Comparison of ENCODE assay signal across 15 cellular contexts in the genomic region with DNA sequence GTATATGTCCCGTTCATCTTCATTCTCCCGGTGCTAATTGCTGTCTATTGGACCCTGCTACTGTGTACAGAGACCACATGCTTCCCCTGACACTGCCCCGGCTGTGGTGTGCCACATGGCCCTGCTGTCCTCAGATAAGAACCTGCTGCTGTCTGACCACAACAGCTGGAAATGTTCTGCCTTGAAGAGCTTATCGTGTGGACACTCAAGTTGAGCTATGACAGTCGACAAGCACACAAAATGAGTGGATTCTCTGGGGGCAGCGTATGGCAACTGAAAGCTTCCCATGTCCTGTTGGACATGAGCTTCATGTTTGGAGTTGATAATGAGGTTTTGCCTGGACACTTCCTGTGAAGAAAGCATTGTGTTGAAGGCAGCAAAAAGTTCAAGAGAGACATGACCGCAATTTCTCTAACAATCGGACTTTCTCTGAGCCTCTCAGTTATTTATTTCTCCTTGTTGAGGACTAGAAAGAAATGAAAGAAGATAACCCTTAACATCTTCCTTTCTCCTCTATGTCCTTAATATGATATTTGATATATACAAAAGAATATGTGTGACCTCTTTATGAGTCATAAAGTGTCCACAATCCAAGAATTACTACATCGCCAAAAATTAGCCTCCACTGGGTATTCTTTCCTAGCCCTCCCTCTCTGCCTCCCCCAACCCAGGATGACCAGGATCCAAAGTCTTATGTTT.
DNase-seq lines count a peak whose midpoint lies in the region; ATAC-seq, FAIRE-seq and TF ChIP-seq lines count a peak whose summit lies in the region.
"Had no signal": no experiment of that assay in that cellular context is flagged by ENCODE, and none has a peak within 500 bp of the region (broad histone marks: within the 10 kb centered on the region; RNA-seq: fewer than 3 reads in every experiment).

No MANE protein-coding gene starts in this region.

- no peaks in the 10 kb centered on the region for H3K36me3 ChIP-seq in liver (ENCODE audit: control insufficient read depth in 4 of 4, insufficient read depth in 3 of 4, low read depth in 1 of 4, low read length in 3 of 4)
- no peaks in the 10 kb centered on the region for H3K36me3 ChIP-seq in HepG2 (replicated peaks in 1 of 2; ENCODE audit: control insufficient read depth in 1 of 2, insufficient read depth in 2 of 2, low read length in 2 of 2)
- no peaks in the 10 kb centered on the region for H3K36me3 ChIP-seq in brain microvascular endothelial cell (replicated peaks)
- H3K36me3 ChIP-seq in kidney (ENCODE audit: control insufficient read depth in 1 of 2, insufficient read depth in 2 of 2, low read length in 2 of 2), result no peaks in the 10 kb centered on the region
- H3K36me3 ChIP-seq in tibial nerve, result no peaks in the 10 kb centered on the region
- H3K36me3 ChIP-seq: esophagus squamous epithelium had no signal

- H2AFZ ChIP-seq in HepG2 (ENCODE audit: low read length), result no peak overlapping the region

- intact Hi-C loops in HepG2 (cut with micrococcal nuclease; ENCODE audit: unreplicated experiment) (no loop called here), kidney (cut with DNase I) (no loop called here)

- FAIRE-seq in HepG2 (lab: Jason Lieb, UNC) (no peak), kidney (lab: Jason Lieb, UNC) (no peak), urothelium cell line (lab: Jason Lieb, UNC) (peak; percentile 37)
- FAIRE-seq: colon, keratinocyte had no signal

- no peak overlapping the region for H3K9ac ChIP-seq in liver (ENCODE audit: low read depth in 1 of 2, low read length in 2 of 2)
- no peak overlapping the region for H3K9ac ChIP-seq in HepG2 (ENCODE audit: insufficient read depth, low read depth, low read length)
- H3K9ac ChIP-seq in kidney (ENCODE audit: low read length in 2 of 2), result no peak overlapping the region

- BruUV-seq in HepG2 (replicated peaks; lab: Mats Ljungman, UMichigan), result no TSS peak

- in situ Hi-C loops in HepG2 (cut with HindIII; ENCODE audit: extremely low pct_ligation_motif_present, low pct_unique_long_range_greater_than_20kb), result no loop called here
- in situ Hi-C loops in brain microvascular endothelial cell (cut with HindIII; ENCODE audit: low pct_ligation_motif_present, low sequenced_read_pairs), result no loop called here

- no peak for TF ChIP-seq EP300 in HepG2 (IDR thresholded peaks at IDR 0.05; ENCODE audit: low read depth in 2 of 2, low read length in 2 of 2)
- no peak for TF ChIP-seq EP300 in HepG2 (CRISPR knock-in tag; IDR thresholded peaks at IDR 0.05; ENCODE audit: borderline replicate concordance)
- TF ChIP-seq EP300 in tibial nerve (IDR thresholded peaks at IDR 0.05), result no peak

- POLR2A ChIA-PET in HepG2 (lab: Yijun Ruan, JAX), result no interaction called here

- H3K4me1 ChIP-seq in liver (ENCODE audit: control insufficient read depth in 4 of 4, insufficient read depth in 4 of 4, low read length in 3 of 4), result no peaks in the 10 kb centered on the region
- no peaks in the 10 kb centered on the region for H3K4me1 ChIP-seq in HepG2 (ENCODE audit: insufficient read depth, low read length)
- H3K4me1 ChIP-seq in kidney (ENCODE audit: control insufficient read depth in 1 of 2, insufficient read depth in 1 of 2, low read depth in 1 of 2, low read length in 2 of 2), result no peaks in the 10 kb centered on the region
- no peaks in the 10 kb centered on the region for H3K4me1 ChIP-seq in tibial nerve
- H3K4me1 ChIP-seq: esophagus squamous epithelium had no signal

- H3K4me3 ChIP-seq in liver (ENCODE audit: low read depth in 1 of 3, low read length in 3 of 3) (no peak overlapping the region), HepG2 (replicated peaks in 1 of 3; ENCODE audit: insufficient read depth in 1 of 3, low read depth in 2 of 3, low read length in 3 of 3) (no peak overlapping the region), brain microvascular endothelial cell (ENCODE audit: low read depth, low read length) (no peak overlapping the region), kidney (ENCODE audit: low read length in 2 of 2) (no peak overlapping the region), tibial nerve (no peak overlapping the region)
- H3K4me3 ChIP-seq: esophagus squamous epithelium had no signal

- H3K79me2 ChIP-seq in HepG2 (ENCODE audit: insufficient read depth, low read length), result no peaks in the 10 kb centered on the region

- 58% methylated on average over 9 of the region's 9 CpGs for WGBS in liver
- 17% methylated on average over 8 of the region's 9 CpGs for WGBS in HepG2 (ENCODE audit: low lambda C conversion rate)
- 64% methylated on average over 9 of the region's 9 CpGs for WGBS in tibial nerve, 2 donors

- TF ChIP-seq RAD21 in liver (IDR thresholded peaks at IDR 0.05), result peak in 1 of 2 donors; percentile 8
- TF ChIP-seq RAD21 in HepG2 (CRISPR knock-in tag; IDR thresholded peaks at IDR 0.05), result no peak

- ATAC-seq in HepG2 (no peak; the same call in 2 of the 3 replicates), GM21723 (IDR thresholded peaks at IDR 0.05; ENCODE audit: unreplicated experiment) (no peak), GM21717 (IDR thresholded peaks at IDR 0.05; ENCODE audit: unreplicated experiment) (no peak)
- ATAC-seq: Panc1 had no signal

- no peak for TF ChIP-seq POLR2A in HepG2 (IDR thresholded peaks at IDR 0.05; ENCODE audit: insufficient read depth in 1 of 2, low read depth in 2 of 2, low read length in 2 of 2)
- TF ChIP-seq POLR2A in tibial nerve (IDR thresholded peaks at IDR 0.05), result no peak

- H3K9me3 ChIP-seq in liver (ENCODE audit: control insufficient read depth in 4 of 4, low read length in 3 of 4) (no peaks in the 10 kb centered on the region), HepG2 (ENCODE audit: low read length) (no peaks in the 10 kb centered on the region), kidney (ENCODE audit: control insufficient read depth in 1 of 2, low read length in 2 of 2) (no peaks in the 10 kb centered on the region), tibial nerve (no peaks in the 10 kb centered on the region)
- H3K9me3 ChIP-seq: esophagus squamous epithelium had no signal

- H3K27ac ChIP-seq in liver (ENCODE audit: low read depth in 1 of 2, low read length in 2 of 2) (no peak overlapping the region), HepG2 (ENCODE audit: extremely low read length, insufficient read depth, low read length) (no peak overlapping the region), brain microvascular endothelial cell (no peak overlapping the region), kidney (ENCODE audit: low read depth in 2 of 2, low read length in 2 of 2) (no peak overlapping the region), tibial nerve (no peak overlapping the region)

- no peaks in the 10 kb centered on the region for H4K20me1 ChIP-seq in HepG2 (ENCODE audit: insufficient read depth, low read length)

- H3K4me2 ChIP-seq in HepG2 (ENCODE audit: low read depth, low read length), result no peak overlapping the region

- CTCF ChIA-PET in HepG2 (lab: Yijun Ruan, JAX; ENCODE audit: low intra/inter-chr PET ratio, low total read pairs), result no interaction called here

- TF ChIP-seq CTCF in liver (IDR thresholded peaks at IDR 0.05; ENCODE audit: low read depth, low read length, missing input control), result no peak
- TF ChIP-seq CTCF in HepG2 (CRISPR knock-in tag; IDR thresholded peaks at IDR 0.05), result no peak
- TF ChIP-seq CTCF in brain microvascular endothelial cell (IDR thresholded peaks at IDR 0.05; ENCODE audit: low read depth, low read length, missing control alignments), result no peak
- no peak for TF ChIP-seq CTCF in kidney (IDR thresholded peaks at IDR 0.05; ENCODE audit: borderline replicate concordance, extremely low read depth, insufficient read depth)
- TF ChIP-seq CTCF in tibial nerve (IDR thresholded peaks at IDR 0.05), result no peak

- DNase-seq in HepG2 (ENCODE audit: low spot score) (no peak), brain microvascular endothelial cell (peak; percentile 18), kidney (peak; percentile 81), urothelium cell line (ENCODE audit: low spot score) (no peak), tibial nerve (ENCODE audit: low spot score in 2 of 2) (no peak)
- DNase-seq: activated naive CD4-positive, alpha-beta T cell treated with anti-CD3 and anti-CD28 coated beads for 36 hours; esophagus squamous epithelium; HFFc6; NCI-H2171 treated with DMSO at 0.1 percent for 48 hours had no signal

- H3K27me3 ChIP-seq in liver (ENCODE audit: control insufficient read depth in 4 of 4, insufficient read depth in 4 of 4, low read length in 3 of 4) (peaks cover 0 to 4% (median 1%) of the 10 kb centered on the region in 4 donors), HepG2 (ENCODE audit: control insufficient read depth in 1 of 2, insufficient read depth in 2 of 2, low read length in 2 of 2) (no peaks in the 10 kb centered on the region; a peak in 1 of 5 replicates), brain microvascular endothelial cell (replicated peaks) (no peaks in the 10 kb centered on the region), tibial nerve (no peaks in the 10 kb centered on the region)
- H3K27me3 ChIP-seq: esophagus squamous epithelium had no signal

TF ChIP-seq in liver, 16 proteins besides CTCF, POLR2A, EP300 and RAD21:
- TF ChIP-seq, protein P1, sequence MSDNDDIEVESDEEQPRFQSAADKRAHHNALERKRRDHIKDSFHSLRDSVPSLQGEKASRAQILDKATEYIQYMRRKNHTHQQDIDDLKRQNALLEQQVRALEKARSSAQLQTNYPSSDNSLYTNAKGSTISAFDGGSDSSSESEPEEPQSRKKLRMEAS (IDR thresholded peaks at IDR 0.05), result no peak
- TF ChIP-seq TAF1 (conservative IDR thresholded peaks at IDR 0.05) (no peak), JUND (IDR thresholded peaks at IDR 0.05) (no peak), HNF4G (IDR thresholded peaks at IDR 0.05) (no peak), YY1 (IDR thresholded peaks at IDR 0.05) (no peak), HNF4A (conservative IDR thresholded peaks at IDR 0.05) (no peak), FOXA2 (IDR thresholded peaks at IDR 0.05) (no peak), NR2F2 (IDR thresholded peaks at IDR 0.05) (peak; percentile 21)

TF ChIP-seq in HepG2, 621 proteins besides CTCF, POLR2A, EP300 and RAD21 (continues in another document):
- TF ChIP-seq, protein P2, sequence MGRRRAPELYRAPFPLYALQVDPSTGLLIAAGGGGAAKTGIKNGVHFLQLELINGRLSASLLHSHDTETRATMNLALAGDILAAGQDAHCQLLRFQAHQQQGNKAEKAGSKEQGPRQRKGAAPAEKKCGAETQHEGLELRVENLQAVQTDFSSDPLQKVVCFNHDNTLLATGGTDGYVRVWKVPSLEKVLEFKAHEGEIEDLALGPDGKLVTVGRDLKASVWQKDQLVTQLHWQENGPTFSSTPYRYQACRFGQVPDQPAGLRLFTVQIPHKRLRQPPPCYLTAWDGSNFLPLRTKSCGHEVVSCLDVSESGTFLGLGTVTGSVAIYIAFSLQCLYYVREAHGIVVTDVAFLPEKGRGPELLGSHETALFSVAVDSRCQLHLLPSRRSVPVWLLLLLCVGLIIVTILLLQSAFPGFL (CRISPR knock-in tag; IDR thresholded peaks at IDR 0.05), result no peak
- no peak for TF ChIP-seq SMARCC2 (IDR thresholded peaks at IDR 0.05)

Comparison
In these comparisons a context has a peak if more than half of its experiments do, and no peak if none do; other contexts are left out.
1. DNase-seq: peak in brain microvascular endothelial cell (single experiment) and kidney (single experiment); none in HepG2 (single experiment), urothelium cell line (single experiment) and tibial nerve (0 of 2).